ENCODE assay signal across 15 cellular contexts in the genomic region with DNA sequence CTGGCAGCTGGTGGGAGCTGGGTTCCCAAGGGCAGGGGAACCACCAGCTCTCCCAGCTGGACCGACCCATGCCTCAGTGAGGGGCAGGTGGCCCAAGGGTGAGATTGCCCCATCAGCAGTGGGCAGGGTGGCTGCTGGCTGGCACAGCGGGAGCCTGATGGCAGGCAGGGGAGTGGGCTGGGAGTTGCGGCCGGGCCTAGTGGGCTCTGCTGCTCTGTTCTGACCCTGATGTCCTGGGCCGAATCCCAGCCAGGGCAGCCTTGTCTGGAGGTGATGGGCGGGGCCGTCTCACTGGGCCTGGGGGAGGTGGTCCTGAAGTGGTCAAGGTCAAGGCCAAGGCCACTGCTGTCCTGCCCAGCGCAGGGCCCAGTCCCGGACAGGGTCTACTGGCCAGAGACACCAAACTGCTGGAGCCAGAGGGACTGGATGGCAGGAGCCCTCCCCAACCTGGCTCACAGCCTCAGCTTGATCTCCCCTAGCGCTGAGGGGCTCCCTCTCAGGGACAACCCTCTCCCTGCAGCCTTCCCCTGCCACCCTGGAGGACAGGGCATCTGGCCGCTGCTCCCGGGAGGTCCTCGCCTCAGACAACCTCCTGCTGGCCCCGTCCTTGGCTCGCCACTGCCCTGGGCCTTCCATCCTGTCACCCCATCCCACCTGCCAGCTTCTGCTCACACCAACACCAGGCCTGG. TPM values are rescaled to one million over a fixed set of nuclear protein-coding genes. Genes with fewer than 3 reads are reported as not detected.
DNase-seq lines count a peak whose midpoint lies in the region; ATAC-seq and TF ChIP-seq lines count a peak whose summit lies in the region.
"Had no signal": no experiment of that assay in that cellular context is flagged by ENCODE, and none has a peak within 500 bp of the region (broad histone marks: within the 10 kb centered on the region; RNA-seq: fewer than 3 reads in every experiment).

No MANE protein-coding gene starts in this region.

- TF ChIP-seq RAD21 in IMR-90 (IDR thresholded peaks at IDR 0.05; ENCODE audit: low read length): no peak

- H3K4me3 ChIP-seq in IMR-90 (ENCODE audit: insufficient read depth, low read depth, low read length): no peak overlapping the region
- no peak overlapping the region for H3K4me3 ChIP-seq in neuronal stem cell (ENCODE audit: low read length in 2 of 2)
- no peak overlapping the region for H3K4me3 ChIP-seq in WERI-Rb-1 (ENCODE audit: low read depth, low read length)

- H3K14ac ChIP-seq in IMR-90 (replicated peaks; ENCODE audit: low read depth, low read length) (no peak overlapping the region), neuronal stem cell (ENCODE audit: low read length) (peak overlapping the region; percentile 56)

- H3K4me2 ChIP-seq in IMR-90 (ENCODE audit: low read depth, low read length) (no peak overlapping the region), neuronal stem cell (ENCODE audit: insufficient read depth, low read length, poor library complexity, severe bottlenecking) (no peak overlapping the region)

- H4K20me1 ChIP-seq in IMR-90 (ENCODE audit: insufficient read depth, low read length): no peaks in the 10 kb centered on the region

- WGBS in IMR-90 (ENCODE audit: extremely low coverage in 2 of 2, insufficient read length in 1 of 2), 2 experiments: 100% methylated on average over 2 of the region's 15 CpGs; no CpG with 5 or more reads in 1 of the 2 experiments
- WGBS in neuronal stem cell (ENCODE audit: extremely low coverage in 2 of 2, insufficient read length in 2 of 2, insufficient replicate concordance in 1 of 2), 2 donors: no CpG with 5 or more reads among the region's 15 CpGs

- H4K91ac ChIP-seq in IMR-90 (ENCODE audit: insufficient read depth, low read depth, low read length) (no peak overlapping the region), neuronal stem cell (ENCODE audit: low read depth, low read length, poor library complexity) (no peak overlapping the region)

- no peaks in the 10 kb centered on the region; the same call in 1 of the 2 replicates for H3K9me1 ChIP-seq in IMR-90 (ENCODE audit: insufficient read depth, low read length)

- H2BK15ac ChIP-seq in IMR-90 (ENCODE audit: low read depth, low read length) (no peak overlapping the region), neuronal stem cell (ENCODE audit: low read length) (peak overlapping the region; percentile 81)

- BruUV-seq in IMR-90 (replicated peaks; lab: Mats Ljungman, UMichigan): no TSS peak

- no peak overlapping the region for H3K18ac ChIP-seq in IMR-90 (ENCODE audit: low read depth, low read length)
- H3K18ac ChIP-seq in neuronal stem cell (ENCODE audit: low read length): peak overlapping the region; percentile 72

- TF ChIP-seq CTCF in IMR-90 (conservative IDR thresholded peaks at IDR 0.05; ENCODE audit: low read depth, low read length) (no peak), WERI-Rb-1 (IDR thresholded peaks at IDR 0.05; ENCODE audit: low read depth, low read length) (no peak)

- CTCF ChIA-PET in IMR-90 (lab: Yijun Ruan, JAX): no interaction called here

- no peak overlapping the region for H2BK12ac ChIP-seq in neuronal stem cell (ENCODE audit: low read length)

- H3K9me3 ChIP-seq in IMR-90 (ENCODE audit: control insufficient read depth, insufficient read depth, low read length) (no peaks in the 10 kb centered on the region), neuronal stem cell (replicated peaks in 1 of 2; ENCODE audit: control insufficient read depth in 2 of 2, insufficient read depth in 1 of 2, low read depth in 1 of 2, low read length in 2 of 2) (no peaks in the 10 kb centered on the region), WERI-Rb-1 (ENCODE audit: severe bottlenecking) (no peaks in the 10 kb centered on the region)

- no peak overlapping the region for H3K9ac ChIP-seq in IMR-90 (ENCODE audit: low read depth, low read length)
- peak overlapping the region; percentile 70 for H3K9ac ChIP-seq in neuronal stem cell (ENCODE audit: low read depth, low read length, poor library complexity)

- H3K4me1 Mint-ChIP-seq in activated naive CD8-positive, alpha-beta T cell treated with anti-CD3 and anti-CD28 coated beads, Interleukin-2, amount 10 ng/mL, durations not matched to agents 7 days and 5 days: peaks cover 2% of the 10 kb centered on the region
- no peaks in the 10 kb centered on the region for H3K4me1 Mint-ChIP-seq in activated naive CD8-positive, alpha-beta T cell treated with anti-CD3 and anti-CD28 coated beads, Interleukin-2, amount 50 U/mL, for 24 hours
- peaks cover 5% of the 10 kb centered on the region for H3K4me1 Mint-ChIP-seq in stimulated activated naive CD8-positive, alpha-beta T cell treated with anti-CD3 and anti-CD28 coated beads, Interleukin-15, amount 100 ng/mL, for 72 hours

- H4K5ac ChIP-seq in IMR-90 (ENCODE audit: low read depth, low read length): no peak overlapping the region

- intact Hi-C loops in IMR-90 (cut with micrococcal nuclease) (loop anchor here (5.0 kb wide), 1 partner anchor 173 kb away; a partner anchor contains a TSS), left ventricle myocardium superior (cut with micrococcal nuclease) (loop anchor here (5.0 kb wide), 1 partner anchor 188 kb away; no protein-coding TSS in a partner anchor)

- H3K36me3 Mint-ChIP-seq in activated naive CD8-positive, alpha-beta T cell treated with anti-CD3 and anti-CD28 coated beads, Interleukin-2, amount 10 ng/mL, durations not matched to agents 7 days and 5 days: no peaks in the 10 kb centered on the region
- H3K36me3 Mint-ChIP-seq in activated naive CD8-positive, alpha-beta T cell treated with anti-CD3 and anti-CD28 coated beads, Interleukin-2, amount 50 U/mL, for 24 hours (ENCODE audit: low read depth): no peaks in the 10 kb centered on the region
- H3K36me3 Mint-ChIP-seq: CD14-positive monocyte; CD8-positive, alpha-beta T cell had no signal

- H4K8ac ChIP-seq in IMR-90 (ENCODE audit: low read depth in 2 of 2, low read length in 2 of 2) (no peak overlapping the region), neuronal stem cell (ENCODE audit: low read depth, low read length) (peak overlapping the region; percentile 65)

- H3K9me3 Mint-ChIP-seq in activated naive CD8-positive, alpha-beta T cell treated with anti-CD3 and anti-CD28 coated beads, Interleukin-2, amount 10 ng/mL, durations not matched to agents 7 days and 5 days: no peaks in the 10 kb centered on the region
- no peaks in the 10 kb centered on the region for H3K9me3 Mint-ChIP-seq in activated naive CD8-positive, alpha-beta T cell treated with anti-CD3 and anti-CD28 coated beads, Interleukin-2, amount 50 U/mL, for 24 hours
- H3K9me3 Mint-ChIP-seq in stimulated activated naive CD8-positive, alpha-beta T cell treated with anti-CD3 and anti-CD28 coated beads, Interleukin-15, amount 100 ng/mL, for 72 hours: no peaks in the 10 kb centered on the region
- H3K9me3 Mint-ChIP-seq: CD14-positive monocyte; CD8-positive, alpha-beta T cell had no signal

- H3K27me3 ChIP-seq in IMR-90 (ENCODE audit: control insufficient read depth, insufficient read depth, low read length): no peaks in the 10 kb centered on the region
- peaks cover 0 to 62% (median 3%) of the 10 kb centered on the region in 3 experiments for H3K27me3 ChIP-seq in neuronal stem cell (ENCODE audit: control insufficient read depth in 3 of 3, insufficient read depth in 3 of 3, low read depth in 1 of 3, low read length in 3 of 3)
- no peaks in the 10 kb centered on the region for H3K27me3 ChIP-seq in WERI-Rb-1 (ENCODE audit: insufficient read depth, low read depth, severe bottlenecking)

- H3K23ac ChIP-seq in IMR-90 (ENCODE audit: low read depth, low read length): no peak overlapping the region
- H3K23ac ChIP-seq in neuronal stem cell (ENCODE audit: low read depth, low read length, poor library complexity): no peak overlapping the region

- H3K56ac ChIP-seq in IMR-90 (ENCODE audit: extremely low read depth, insufficient read depth, low read length): no peak overlapping the region

- H3K27ac ChIP-seq in IMR-90 (ENCODE audit: insufficient read depth, low read length): no peak overlapping the region
- H3K27ac ChIP-seq in neuronal stem cell (replicated peaks; ENCODE audit: low read length): no peak overlapping the region
- H3K27ac ChIP-seq in WERI-Rb-1: no peak overlapping the region
- H3K27ac ChIP-seq: 22Rv1 had no signal

- no peak for ATAC-seq in activated naive CD8-positive, alpha-beta T cell treated with anti-CD3 and anti-CD28 coated beads, Interleukin-2, amount 10 ng/mL, durations not matched to agents 7 days and 5 days (ENCODE audit: low read depth)
- ATAC-seq in activated naive CD8-positive, alpha-beta T cell treated with anti-CD3 and anti-CD28 coated beads, Interleukin-2, amount 50 U/mL, for 24 hours: no peak
- ATAC-seq in IMR-90 (ENCODE audit: low read depth) (no peak), left ventricle myocardium superior (no peak)
- ATAC-seq in stimulated activated naive CD8-positive, alpha-beta T cell treated with anti-CD3 and anti-CD28 coated beads, Interleukin-15, amount 100 ng/mL, for 72 hours: no peak
- ATAC-seq: CD8-positive, alpha-beta T cell had no signal

- no peaks in the 10 kb centered on the region for H3K27me3 Mint-ChIP-seq in activated naive CD8-positive, alpha-beta T cell treated with anti-CD3 and anti-CD28 coated beads, Interleukin-2, amount 10 ng/mL, durations not matched to agents 7 days and 5 days
- H3K27me3 Mint-ChIP-seq in activated naive CD8-positive, alpha-beta T cell treated with anti-CD3 and anti-CD28 coated beads, Interleukin-2, amount 50 U/mL, for 24 hours: no peaks in the 10 kb centered on the region
- H3K27me3 Mint-ChIP-seq in stimulated activated naive CD8-positive, alpha-beta T cell treated with anti-CD3 and anti-CD28 coated beads, Interleukin-15, amount 100 ng/mL, for 72 hours: no peaks in the 10 kb centered on the region

- H3K79me1 ChIP-seq in IMR-90 (ENCODE audit: low read depth in 1 of 2, low read length in 2 of 2): no peaks in the 10 kb centered on the region
- peaks cover 4% of the 10 kb centered on the region for H3K79me1 ChIP-seq in neuronal stem cell (ENCODE audit: low read depth, low read length)

- H3K27ac Mint-ChIP-seq in activated naive CD8-positive, alpha-beta T cell treated with anti-CD3 and anti-CD28 coated beads, Interleukin-2, amount 10 ng/mL, durations not matched to agents 7 days and 5 days: peak overlapping the region; percentile 38
- H3K27ac Mint-ChIP-seq in activated naive CD8-positive, alpha-beta T cell treated with anti-CD3 and anti-CD28 coated beads, Interleukin-2, amount 50 U/mL, for 24 hours: no peak overlapping the region
- no peak overlapping the region for H3K27ac Mint-ChIP-seq in stimulated activated naive CD8-positive, alpha-beta T cell treated with anti-CD3 and anti-CD28 coated beads, Interleukin-15, amount 100 ng/mL, for 72 hours
- H3K27ac Mint-ChIP-seq: CD14-positive monocyte; CD8-positive, alpha-beta T cell; HFFc6 had no signal

- peak overlapping the region; percentile 94 for H2AK9ac ChIP-seq in IMR-90 (replicated peaks; ENCODE audit: low read depth, low read length, poor library complexity)

- H3K36me3 ChIP-seq in IMR-90 (ENCODE audit: control insufficient read depth, insufficient read depth, low read length): no peaks in the 10 kb centered on the region
- no peaks in the 10 kb centered on the region for H3K36me3 ChIP-seq in neuronal stem cell (replicated peaks in 1 of 2; ENCODE audit: control insufficient read depth in 2 of 2, insufficient read depth in 2 of 2, low read length in 2 of 2)
- no peaks in the 10 kb centered on the region for H3K36me3 ChIP-seq in WERI-Rb-1

- H3K4me3 Mint-ChIP-seq in activated naive CD8-positive, alpha-beta T cell treated with anti-CD3 and anti-CD28 coated beads, Interleukin-2, amount 10 ng/mL, durations not matched to agents 7 days and 5 days: no peak overlapping the region
- no peak overlapping the region for H3K4me3 Mint-ChIP-seq in activated naive CD8-positive, alpha-beta T cell treated with anti-CD3 and anti-CD28 coated beads, Interleukin-2, amount 50 U/mL, for 24 hours
- no peak overlapping the region for H3K4me3 Mint-ChIP-seq in stimulated activated naive CD8-positive, alpha-beta T cell treated with anti-CD3 and anti-CD28 coated beads, Interleukin-15, amount 100 ng/mL, for 72 hours
- H3K4me3 Mint-ChIP-seq: CD14-positive monocyte; CD8-positive, alpha-beta T cell; HFFc6 had no signal

- no peak overlapping the region for H2AK5ac ChIP-seq in IMR-90 (ENCODE audit: low read depth, low read length)
- H2AK5ac ChIP-seq in neuronal stem cell (ENCODE audit: low read depth, low read length): peak overlapping the region; percentile 99

- POLR2A ChIA-PET in activated naive CD8-positive, alpha-beta T cell treated with anti-CD3 and anti-CD28 coated beads, Interleukin-2, amount 10 ng/mL, durations not matched to agents 7 days and 5 days (lab: Charles Lee): no interaction called here
- POLR2A ChIA-PET in IMR-90 (lab: Charles Lee; ENCODE audit: unreplicated experiment): no interaction called here

- dilution Hi-C loops in IMR-90 (cut with HindIII; ENCODE audit: low sequenced_read_pairs, unreplicated experiment): no loop called here

- no peak overlapping the region for H2BK5ac ChIP-seq in IMR-90 (ENCODE audit: low read depth, low read length, poor library complexity, severe bottlenecking)
- no peak overlapping the region for H2BK5ac ChIP-seq in neuronal stem cell (ENCODE audit: low read length)

- DNase-seq in activated naive CD8-positive, alpha-beta T cell treated with anti-CD3 and anti-CD28 coated beads, Interleukin-2, amount 10 ng/mL, durations not matched to agents 7 days and 5 days: no peak
- DNase-seq in activated naive CD8-positive, alpha-beta T cell treated with anti-CD3 and anti-CD28 coated beads, Interleukin-2, amount 50 U/mL, for 24 hours: no peak
- DNase-seq in IMR-90 (no peak), neuronal stem cell (ENCODE audit: low spot score) (no peak), left ventricle myocardium superior (no peak), WERI-Rb-1 (no peak), DMS53 (lab: John Stamatoyannopoulos, UW) (no peak)
- DNase-seq in stimulated activated naive CD8-positive, alpha-beta T cell treated with anti-CD3 and anti-CD28 coated beads, Interleukin-15, amount 100 ng/mL, for 72 hours: no peak
- DNase-seq: AML-193; CD8-positive, alpha-beta T cell; COR-L47; HCEC 1CT; HFFc6 had no signal

- H3K4me1 ChIP-seq in IMR-90 (ENCODE audit: control insufficient read depth, insufficient read depth, low read length): peaks cover 8% of the 10 kb centered on the region
- no peaks in the 10 kb centered on the region for H3K4me1 ChIP-seq in neuronal stem cell (ENCODE audit: control insufficient read depth in 2 of 2, insufficient read depth in 1 of 2, low read depth in 1 of 2, low read length in 2 of 2)

- H2BK120ac ChIP-seq in IMR-90 (ENCODE audit: low read depth, low read length): no peak overlapping the region
- no peak overlapping the region for H2BK120ac ChIP-seq in neuronal stem cell (ENCODE audit: low read depth, low read length)

- H3K4ac ChIP-seq in IMR-90 (ENCODE audit: low read depth, low read length) (no peak overlapping the region), neuronal stem cell (ENCODE audit: low read length) (no peak overlapping the region)

- H2BK20ac ChIP-seq in IMR-90 (ENCODE audit: low read depth, low read length): no peak overlapping the region

- in situ Hi-C loops in IMR-90 (cut with MboI; ENCODE audit: low sequenced_read_pairs): loop anchor here (5.0 kb wide), 1 partner anchor 173 kb away; a partner anchor contains a TSS

- no peak for TF ChIP-seq POLR2A in IMR-90 (IDR thresholded peaks at IDR 0.05; ENCODE audit: low read depth, low read length)

- peak overlapping the region; percentile 43 for H2AFZ ChIP-seq in IMR-90 (replicated peaks; ENCODE audit: low read length, poor library complexity)
- H2AFZ ChIP-seq in neuronal stem cell (ENCODE audit: low read length): no peak overlapping the region

RNA-seq across cellular contexts. Expression of a gene that starts 26.5 kb away (rescaled TPM):
- total RNA-seq in activated naive CD8-positive, alpha-beta T cell treated with anti-CD3 and anti-CD28 coated beads, Interleukin-2, amount 10 ng/mL, durations not matched to agents 7 days and 5 days: 10 to 100 TPM; 20.7 to 24.9 TPM
- total RNA-seq in IMR-90 (2012; rRNA removed): 6.1 and 7.0 TPM in 2 replicates
- polyA plus RNA-seq in IMR-90 (2012; rRNA removed): 3.1 and 3.3 TPM in 2 replicates
- polyA plus RNA-seq in IMR-90 (2012; cell fraction: cytosol; rRNA removed): 3.2 and 3.3 TPM in 2 replicates
- polyA plus RNA-seq in IMR-90 (2012; cell fraction: nucleus; rRNA removed; ENCODE audit: low replicate concordance): 3.0 and 5.9 TPM in 2 replicates
- polyA plus RNA-seq in neuronal stem cell (2013, experiment 1 of 2): 4.4 TPM
- 4.3 TPM for polyA plus RNA-seq in neuronal stem cell (2013, experiment 2 of 2)
- total RNA-seq in left ventricle myocardium superior: 78.9 TPM
